Comparison of ENCODE assay signal across 1 cellular context in the genomic region with DNA sequence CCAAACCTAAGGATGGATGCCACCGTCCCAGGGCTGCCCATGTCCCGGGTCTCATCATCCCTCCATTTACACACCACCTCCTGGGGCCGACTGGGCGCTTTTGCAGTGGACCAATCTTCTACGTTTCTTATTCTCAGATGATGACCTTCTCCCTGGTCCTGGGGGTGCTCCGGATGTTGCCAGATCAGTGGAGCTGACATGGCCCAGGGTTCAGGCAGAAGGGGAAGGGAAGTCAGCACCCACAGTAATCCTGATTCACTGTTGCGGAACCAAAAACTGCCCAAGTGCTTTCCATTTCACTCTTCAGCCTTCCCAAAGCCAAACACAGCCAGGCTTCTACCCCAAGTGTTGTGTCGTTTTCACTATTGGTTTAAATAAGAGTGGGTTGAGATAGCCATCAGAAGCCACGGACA.
TF ChIP-seq lines count a peak whose summit lies in the region.

No MANE protein-coding gene starts in this region.

TF ChIP-seq in GM12878, 131 proteins besides CTCF, POLR2A, EP300 and RAD21 (continued from another document):
- TF ChIP-seq, protein P1, sequence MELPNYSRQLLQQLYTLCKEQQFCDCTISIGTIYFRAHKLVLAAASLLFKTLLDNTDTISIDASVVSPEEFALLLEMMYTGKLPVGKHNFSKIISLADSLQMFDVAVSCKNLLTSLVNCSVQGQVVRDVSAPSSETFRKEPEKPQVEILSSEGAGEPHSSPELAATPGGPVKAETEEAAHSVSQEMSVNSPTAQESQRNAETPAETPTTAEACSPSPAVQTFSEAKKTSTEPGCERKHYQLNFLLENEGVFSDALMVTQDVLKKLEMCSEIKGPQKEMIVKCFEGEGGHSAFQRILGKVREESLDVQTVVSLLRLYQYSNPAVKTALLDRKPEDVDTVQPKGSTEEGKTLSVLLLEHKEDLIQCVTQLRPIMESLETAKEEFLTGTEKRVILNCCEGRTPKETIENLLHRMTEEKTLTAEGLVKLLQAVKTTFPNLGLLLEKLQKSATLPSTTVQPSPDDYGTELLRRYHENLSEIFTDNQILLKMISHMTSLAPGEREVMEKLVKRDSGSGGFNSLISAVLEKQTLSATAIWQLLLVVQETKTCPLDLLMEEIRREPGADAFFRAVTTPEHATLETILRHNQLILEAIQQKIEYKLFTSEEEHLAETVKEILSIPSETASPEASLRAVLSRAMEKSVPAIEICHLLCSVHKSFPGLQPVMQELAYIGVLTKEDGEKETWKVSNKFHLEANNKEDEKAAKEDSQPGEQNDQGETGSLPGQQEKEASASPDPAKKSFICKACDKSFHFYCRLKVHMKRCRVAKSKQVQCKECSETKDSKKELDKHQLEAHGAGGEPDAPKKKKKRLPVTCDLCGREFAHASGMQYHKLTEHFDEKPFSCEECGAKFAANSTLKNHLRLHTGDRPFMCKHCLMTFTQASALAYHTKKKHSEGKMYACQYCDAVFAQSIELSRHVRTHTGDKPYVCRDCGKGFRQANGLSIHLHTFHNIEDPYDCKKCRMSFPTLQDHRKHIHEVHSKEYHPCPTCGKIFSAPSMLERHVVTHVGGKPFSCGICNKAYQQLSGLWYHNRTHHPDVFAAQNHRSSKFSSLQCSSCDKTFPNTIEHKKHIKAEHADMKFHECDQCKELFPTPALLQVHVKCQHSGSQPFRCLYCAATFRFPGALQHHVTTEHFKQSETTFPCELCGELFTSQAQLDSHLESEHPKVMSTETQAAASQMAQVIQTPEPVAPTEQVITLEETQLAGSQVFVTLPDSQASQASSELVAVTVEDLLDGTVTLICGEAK (IDR thresholded peaks at IDR 0.05; ENCODE audit: borderline replicate concordance) = no peak
- no peak for TF ChIP-seq CHD1 (IDR thresholded peaks at IDR 0.05; ENCODE audit: low read depth, low read length)
